ENCODE assay signal across 15 cellular contexts in genomic region chr20:2379511-2380229, GRCh38. TPM values are rescaled to one million over a fixed set of nuclear protein-coding genes. Genes with fewer than 3 reads are reported as not detected.
DNase-seq lines count a peak whose midpoint lies in the region; ATAC-seq lines count a peak whose summit lies in the region.
"Had no signal": no experiment of that assay in that cellular context is flagged by ENCODE, and none has a peak within 500 bp of the region (broad histone marks: within the 10 kb centered on the region; RNA-seq: fewer than 3 reads in every experiment).

No MANE protein-coding gene starts in this region.

- no peak overlapping the region for H3K4me3 ChIP-seq in SJCRH30

- H3K9me3 ChIP-seq in SJCRH30 (replicated peaks), result no peaks in the 10 kb centered on the region
- H3K9me3 ChIP-seq: BE2C had no signal

- H3K27me3 Mint-ChIP-seq in activated naive CD4-positive, alpha-beta T cell treated with anti-CD3 and anti-CD28 coated beads, Interleukin-2, amount 10 ng/mL, durations not matched to agents 7 days and 5 days, result peaks cover 76% of the 10 kb centered on the region

- H3K4me3 Mint-ChIP-seq in activated naive CD4-positive, alpha-beta T cell treated with anti-CD3 and anti-CD28 coated beads, Interleukin-2, amount 10 ng/mL, durations not matched to agents 7 days and 5 days, result peak overlapping the region; percentile 16
- H3K4me3 Mint-ChIP-seq: natural killer cell had no signal

- H3K4me1 Mint-ChIP-seq in activated naive CD4-positive, alpha-beta T cell treated with anti-CD3 and anti-CD28 coated beads, Interleukin-2, amount 10 ng/mL, durations not matched to agents 7 days and 5 days, result peaks cover 23% of the 10 kb centered on the region

- H3K27ac ChIP-seq in SJCRH30, result no peak overlapping the region
- H3K27ac ChIP-seq: brain microvascular endothelial cell, epithelial cell of prostate had no signal

- no peak for ATAC-seq in sciatic nerve

- DNase-seq in activated effector memory CD4-positive, alpha-beta T cell treated with anti-CD3 and anti-CD28 coated beads, Interleukin-2, amount 50 U/mL, for 16 hours, result peak; percentile 64
- no peak for DNase-seq in activated effector memory CD4-positive, alpha-beta T cell treated with Interleukin-2 at 50 U/mL for 16 hours
- DNase-seq in NOMO-1 (lab: John Stamatoyannopoulos, UW; ENCODE audit: unreplicated experiment in 2 of 2) (peak; percentile 65 to 89), sciatic nerve (ENCODE audit: low spot score) (no peak), NCI-H510A treated with DMSO at 0.1 percent for 48 hours (lab: John Stamatoyannopoulos, UW) (no peak), SJCRH30 (no peak)
- peak; percentile 48 for DNase-seq in activated naive CD4-positive, alpha-beta T cell treated with anti-CD3 and anti-CD28 coated beads, Interleukin-2, amount 10 ng/mL, durations not matched to agents 7 days and 5 days
- DNase-seq in stimulated activated naive CD4-positive, alpha-beta T cell treated with Interleukin-2 at 50 U/mL for 16 hours (lab: John Stamatoyannopoulos, UW), result peak; percentile 1
- DNase-seq: BE2C, brain microvascular endothelial cell, natural killer cell, NCI-H187, RPMI8226 had no signal

- H3K27ac Mint-ChIP-seq in activated naive CD4-positive, alpha-beta T cell treated with anti-CD3 and anti-CD28 coated beads, Interleukin-2, amount 10 ng/mL, durations not matched to agents 7 days and 5 days, result peak overlapping the region; percentile 15
- H3K27ac Mint-ChIP-seq: natural killer cell had no signal

- H3K4me1 ChIP-seq in SJCRH30, result no peaks in the 10 kb centered on the region
- H3K4me1 ChIP-seq: BE2C had no signal

- no peaks in the 10 kb centered on the region for H3K9me3 Mint-ChIP-seq in activated naive CD4-positive, alpha-beta T cell treated with anti-CD3 and anti-CD28 coated beads, Interleukin-2, amount 10 ng/mL, durations not matched to agents 7 days and 5 days
- H3K9me3 Mint-ChIP-seq: natural killer cell had no signal

- CTCF ChIA-PET in activated naive CD4-positive, alpha-beta T cell treated with anti-CD3 and anti-CD28 coated beads, Interleukin-2, amount 10 ng/mL, durations not matched to agents 7 days and 5 days (lab: Charles Lee), result interaction anchor here (0.6 to 1.2 kb wide), 8 partner anchors 13 to 1712 kb away, joined by 3 to 5 read pairs (median 3); no protein-coding TSS in a partner anchor

- H3K36me3 Mint-ChIP-seq in activated naive CD4-positive, alpha-beta T cell treated with anti-CD3 and anti-CD28 coated beads, Interleukin-2, amount 10 ng/mL, durations not matched to agents 7 days and 5 days, result no peaks in the 10 kb centered on the region
- H3K36me3 Mint-ChIP-seq: natural killer cell had no signal

- intact Hi-C loops in sciatic nerve (cut with DNase I), result no loop called here

- peaks cover 5% of the 10 kb centered on the region; the same call in 1 of the 2 replicates for H3K27me3 ChIP-seq in SJCRH30
- H3K27me3 ChIP-seq: BE2C, brain microvascular endothelial cell had no signal

- H3K36me3 ChIP-seq in SJCRH30, result no peaks in the 10 kb centered on the region
- H3K36me3 ChIP-seq: BE2C, brain microvascular endothelial cell had no signal

RNA-seq across cellular contexts. Expression of gene TGM6, which starts 1.0 kb away (rescaled TPM):
- total RNA-seq in sciatic nerve, result not detected
- total RNA-seq in SJCRH30 (2014; rRNA removed; shearing (Covaris generic)), result not detected in 2 replicates
- total RNA-seq: natural killer cell, skeletal muscle tissue had no signal

Comparison
In these comparisons a context has a peak if more than half of its experiments do, and no peak if none do; other contexts are left out.
1. DNase-seq: peak in activated effector memory CD4-positive, alpha-beta T cell treated with anti-CD3 and anti-CD28 coated beads, Interleukin-2, amount 50 U/mL, for 16 hours (single experiment), NOMO-1 (2 of 2), activated naive CD4-positive, alpha-beta T cell treated with anti-CD3 and anti-CD28 coated beads, Interleukin-2, amount 10 ng/mL, durations not matched to agents 7 days and 5 days (single experiment) and stimulated activated naive CD4-positive, alpha-beta T cell treated with Interleukin-2 at 50 U/mL for 16 hours (single experiment); none in activated effector memory CD4-positive, alpha-beta T cell treated with Interleukin-2 at 50 U/mL for 16 hours (single experiment), sciatic nerve (single experiment), NCI-H510A treated with DMSO at 0.1 percent for 48 hours (single experiment) and SJCRH30 (0 of 2).